ENCODE assay signal across 6 cellular contexts in the genomic region with DNA sequence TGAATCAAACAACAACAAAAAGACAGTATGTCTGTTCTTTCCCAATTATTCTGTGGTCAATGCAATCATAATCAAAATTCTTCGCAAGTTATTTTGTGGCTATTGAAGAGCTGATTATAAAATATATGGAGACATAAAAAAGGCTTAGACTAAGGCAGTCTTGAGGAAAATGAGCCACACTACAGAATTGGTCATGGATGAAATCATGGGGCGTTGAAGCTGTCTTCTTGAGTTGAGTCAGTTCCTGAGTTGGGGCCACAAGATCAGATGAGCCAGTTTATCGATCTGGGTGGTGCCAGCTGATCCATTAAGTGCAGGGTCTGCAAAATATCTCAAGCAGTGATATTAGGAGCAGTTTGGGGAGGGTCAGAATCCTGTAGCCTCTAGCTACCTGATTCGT.
DNase-seq lines count a peak whose midpoint lies in the region; ATAC-seq, FAIRE-seq and TF ChIP-seq lines count a peak whose summit lies in the region.
"Not testable (repeated sequence)": the region's sequence is repeated elsewhere in the genome, so short reads cannot be mapped to it uniquely, and the experiment has no call there.

No MANE protein-coding gene starts in this region.

- POLR2A ChIA-PET in activated CD4-positive, alpha-beta T cell treated with anti-CD3 and anti-CD28 coated beads for 36 hours (lab: Charles Lee); activated CD4-positive, alpha-beta memory T cell treated with anti-CD3 and anti-CD28 coated beads, Interleukin-2, amount 10 ng/mL, durations not matched to agents 7 days and 5 days (lab: Charles Lee): not testable (repeated sequence)

- peak; percentile 74 for ATAC-seq in activated CD4-positive, alpha-beta T cell treated with anti-CD3 and anti-CD28 coated beads for 36 hours
- peak; percentile 86 for ATAC-seq in activated T-helper 17 cell treated with anti-CD3 and anti-CD28 coated beads, Interleukin-2, amount 50 U/mL, for 72 hours (replicated peaks)
- peak; percentile 88 for ATAC-seq in stimulated activated effector memory CD8-positive, alpha-beta T cell treated with anti-CD3 and anti-CD28 coated beads, Interleukin-12 subunit alpha, Interleukin-12 subunit beta, amount 100 ng/mL, for 72 hours

- intact Hi-C loops in activated CD4-positive, alpha-beta T cell treated with anti-CD3 and anti-CD28 coated beads for 36 hours (cut with DNase I, micrococcal nuclease) = not testable (repeated sequence)

- not testable (repeated sequence) for H3K36me3 Mint-ChIP-seq in activated CD4-positive, alpha-beta T cell treated with anti-CD3 and anti-CD28 coated beads for 36 hours (ENCODE audit: low read depth); activated CD4-positive, alpha-beta memory T cell treated with anti-CD3 and anti-CD28 coated beads, Interleukin-2, amount 10 ng/mL, durations not matched to agents 7 days and 5 days (ENCODE audit: low read depth); activated T-helper 17 cell treated with anti-CD3 and anti-CD28 coated beads, Interleukin-2, amount 50 U/mL, for 72 hours (ENCODE audit: low read depth)
- peaks cover 19% of the 10 kb centered on the region for H3K36me3 Mint-ChIP-seq in stimulated activated effector memory CD8-positive, alpha-beta T cell treated with anti-CD3 and anti-CD28 coated beads, Interleukin-12 subunit alpha, Interleukin-12 subunit beta, amount 100 ng/mL, for 72 hours

- not testable (repeated sequence) for H3K27me3 Mint-ChIP-seq in activated CD4-positive, alpha-beta T cell treated with anti-CD3 and anti-CD28 coated beads for 36 hours; activated CD4-positive, alpha-beta memory T cell treated with anti-CD3 and anti-CD28 coated beads, Interleukin-2, amount 10 ng/mL, durations not matched to agents 7 days and 5 days; activated T-helper 17 cell treated with anti-CD3 and anti-CD28 coated beads, Interleukin-2, amount 50 U/mL, for 72 hours

- not testable (repeated sequence) for TF ChIP-seq POLR2A in H54 (IDR thresholded peaks at IDR 0.05; ENCODE audit: low read depth, low read length)

- peak; percentile 73 for FAIRE-seq in H54 (lab: Jason Lieb, UNC)

- H3K27ac Mint-ChIP-seq in activated CD4-positive, alpha-beta T cell treated with anti-CD3 and anti-CD28 coated beads for 36 hours; activated CD4-positive, alpha-beta memory T cell treated with anti-CD3 and anti-CD28 coated beads, Interleukin-2, amount 10 ng/mL, durations not matched to agents 7 days and 5 days; activated T-helper 17 cell treated with anti-CD3 and anti-CD28 coated beads, Interleukin-2, amount 50 U/mL, for 72 hours; stimulated activated effector memory CD8-positive, alpha-beta T cell treated with anti-CD3 and anti-CD28 coated beads, Interleukin-12 subunit alpha, Interleukin-12 subunit beta, amount 100 ng/mL, for 72 hours: not testable (repeated sequence)

- not testable (repeated sequence) for H3K4me1 Mint-ChIP-seq in activated CD4-positive, alpha-beta T cell treated with anti-CD3 and anti-CD28 coated beads for 36 hours; activated CD4-positive, alpha-beta memory T cell treated with anti-CD3 and anti-CD28 coated beads, Interleukin-2, amount 10 ng/mL, durations not matched to agents 7 days and 5 days; activated T-helper 17 cell treated with anti-CD3 and anti-CD28 coated beads, Interleukin-2, amount 50 U/mL, for 72 hours; stimulated activated effector memory CD8-positive, alpha-beta T cell treated with anti-CD3 and anti-CD28 coated beads, Interleukin-12 subunit alpha, Interleukin-12 subunit beta, amount 100 ng/mL, for 72 hours

- CTCF ChIA-PET in activated CD4-positive, alpha-beta T cell treated with anti-CD3 and anti-CD28 coated beads for 36 hours (lab: Charles Lee); activated CD4-positive, alpha-beta memory T cell treated with anti-CD3 and anti-CD28 coated beads, Interleukin-2, amount 10 ng/mL, durations not matched to agents 7 days and 5 days (lab: Charles Lee): not testable (repeated sequence)

- H3K4me3 Mint-ChIP-seq in activated CD4-positive, alpha-beta T cell treated with anti-CD3 and anti-CD28 coated beads for 36 hours; activated CD4-positive, alpha-beta memory T cell treated with anti-CD3 and anti-CD28 coated beads, Interleukin-2, amount 10 ng/mL, durations not matched to agents 7 days and 5 days; activated T-helper 17 cell treated with anti-CD3 and anti-CD28 coated beads, Interleukin-2, amount 50 U/mL, for 72 hours; stimulated activated effector memory CD8-positive, alpha-beta T cell treated with anti-CD3 and anti-CD28 coated beads, Interleukin-12 subunit alpha, Interleukin-12 subunit beta, amount 100 ng/mL, for 72 hours: not testable (repeated sequence)

- H3K9me3 Mint-ChIP-seq in activated CD4-positive, alpha-beta T cell treated with anti-CD3 and anti-CD28 coated beads for 36 hours (ENCODE audit: low read depth); activated CD4-positive, alpha-beta memory T cell treated with anti-CD3 and anti-CD28 coated beads, Interleukin-2, amount 10 ng/mL, durations not matched to agents 7 days and 5 days; activated T-helper 17 cell treated with anti-CD3 and anti-CD28 coated beads, Interleukin-2, amount 50 U/mL, for 72 hours; stimulated activated effector memory CD8-positive, alpha-beta T cell treated with anti-CD3 and anti-CD28 coated beads, Interleukin-12 subunit alpha, Interleukin-12 subunit beta, amount 100 ng/mL, for 72 hours: not testable (repeated sequence)

- peak; percentile 21 for DNase-seq in ELR (ENCODE audit: low read depth)
- not testable (repeated sequence) for DNase-seq in H54 (ENCODE audit: insufficient read length, low spot score); stimulated activated effector memory CD8-positive, alpha-beta T cell treated with anti-CD3 and anti-CD28 coated beads, Interleukin-12 subunit alpha, Interleukin-12 subunit beta, amount 100 ng/mL, for 72 hours (ENCODE audit: low spot score in 2 of 2)
- DNase-seq in activated CD4-positive, alpha-beta T cell treated with anti-CD3 and anti-CD28 coated beads for 36 hours = peak; percentile 6
- DNase-seq in activated CD4-positive, alpha-beta memory T cell treated with anti-CD3 and anti-CD28 coated beads, Interleukin-2, amount 10 ng/mL, durations not matched to agents 7 days and 5 days = peak; percentile 17
